11 cellular contexts compared by ENCODE assay signal in the genomic region with DNA sequence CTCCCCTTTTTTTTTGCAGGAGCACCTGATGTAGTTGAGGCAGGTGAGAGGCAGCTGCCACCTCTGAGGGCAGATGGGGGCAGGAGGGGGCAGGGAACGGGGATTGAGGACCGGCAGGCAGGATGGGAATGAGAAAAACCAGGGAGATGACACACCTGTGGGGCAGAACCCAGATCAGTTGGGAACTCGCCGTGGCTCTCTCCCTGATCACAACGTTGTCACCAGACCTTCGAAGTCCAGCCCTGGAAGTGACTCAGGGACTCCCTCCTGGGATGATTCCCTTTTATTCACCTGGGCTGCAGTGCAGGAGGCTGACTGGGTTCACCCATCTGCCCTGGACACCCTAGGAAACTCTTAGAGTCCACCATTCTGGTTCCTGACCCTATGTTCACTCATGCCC.
"Had no signal": no experiment of that assay in that cellular context is flagged by ENCODE, and none has a peak within 500 bp of the region (broad histone marks: within the 10 kb centered on the region; RNA-seq: fewer than 3 reads in every experiment).

No MANE protein-coding gene starts in this region.

- H3K27ac ChIP-seq: GM23248 had no signal

- H3K9me3 Mint-ChIP-seq: GM23338, HFFc6 had no signal

- H3K4me3 Mint-ChIP-seq: GM23338, H9, HFFc6 had no signal

- ATAC-seq: GM23338, HCT116 had no signal

- DNase-seq: GM23248, GOT3, H7, H9, HCEC 1CT, HFFc6 had no signal

- H3K4me3 ChIP-seq: GM23248, GM23338, HAP-1 had no signal

- H3K4me1 ChIP-seq: HAP-1 had no signal

- FAIRE-seq: H1, H54 had no signal

- H3K4me1 Mint-ChIP-seq: GM23338, H9 had no signal

- H3K9me3 ChIP-seq: HAP-1 had no signal

- H3K36me3 ChIP-seq: HAP-1 had no signal

- H3K27ac Mint-ChIP-seq: GM23338, H9, HFFc6 had no signal
